In the genomic region with DNA sequence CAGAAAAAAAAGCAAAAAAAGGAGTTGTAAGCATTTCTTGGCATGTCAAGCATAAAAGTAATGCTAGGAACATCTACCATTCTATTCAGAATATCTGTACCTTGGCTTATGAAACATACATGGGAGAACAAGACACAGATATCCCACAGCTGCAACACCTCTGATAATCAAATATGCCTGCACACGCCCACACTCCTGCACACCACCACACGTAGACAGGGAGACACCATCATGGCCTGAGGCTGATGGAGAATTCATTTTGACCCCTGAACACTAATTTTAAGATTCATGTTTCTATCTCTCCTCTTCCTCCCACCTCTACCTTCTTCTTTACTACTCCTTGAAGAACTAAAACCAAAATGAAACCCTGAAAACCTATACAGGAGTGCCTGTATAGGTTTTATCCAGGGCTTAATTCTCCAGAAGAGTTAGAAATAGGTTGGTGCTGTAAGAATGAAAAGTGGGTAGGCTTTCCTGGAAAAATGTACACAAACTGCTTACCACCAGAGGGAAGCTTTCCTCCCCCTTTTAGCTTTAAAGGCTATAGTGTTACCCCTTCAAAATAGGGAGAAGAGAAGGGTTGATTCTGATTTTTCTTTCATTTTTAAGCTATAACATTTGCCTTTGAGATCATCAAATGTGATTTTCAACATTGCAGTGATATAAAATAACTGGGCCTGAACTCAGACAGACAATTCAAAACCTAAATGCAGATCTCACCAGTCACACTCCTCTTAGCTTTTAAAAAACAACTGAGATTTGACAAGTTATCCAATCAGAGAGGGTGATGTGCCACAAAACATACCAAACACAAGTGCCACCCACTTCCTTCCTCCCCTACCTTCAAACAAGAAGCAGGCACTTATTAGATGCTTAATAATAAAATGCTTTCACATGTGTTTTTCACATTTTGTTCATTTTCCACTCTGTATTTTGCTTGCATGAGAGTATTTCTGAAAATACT, we compare ENCODE assay signal across 15 cellular contexts. TPM values are rescaled to one million over a fixed set of nuclear protein-coding genes. Genes with fewer than 3 reads are reported as not detected.
DNase-seq lines count a peak whose midpoint lies in the region; ATAC-seq, FAIRE-seq and TF ChIP-seq lines count a peak whose summit lies in the region.
"Had no signal": no experiment of that assay in that cellular context is flagged by ENCODE, and none has a peak within 500 bp of the region (broad histone marks: within the 10 kb centered on the region; RNA-seq: fewer than 3 reads in every experiment).

No MANE protein-coding gene starts in this region.

- H3K27me3 ChIP-seq in Loucy (ENCODE audit: insufficient read depth, low read length, poor library complexity, severe bottlenecking) (no peaks in the 10 kb centered on the region), K562 (ENCODE audit: control insufficient read depth in 2 of 2, insufficient read depth in 2 of 2, low read length in 2 of 2) (no peaks in the 10 kb centered on the region)
- H3K27me3 ChIP-seq: gastrocnemius medialis had no signal

- H3K27ac Mint-ChIP-seq in activated CD4-positive, alpha-beta T cell treated with anti-CD3 and anti-CD28 coated beads, Interleukin-2, amount 10 ng/mL, durations not matched to agents 24 days and 14 days: peak overlapping the region; percentile 39
- H3K27ac Mint-ChIP-seq in nephron progenitor cell: peak overlapping the region; percentile 22

- in situ Hi-C loops in K562 (cut with MboI): no loop called here

- FAIRE-seq in K562 (lab: Jason Lieb, UNC): peak; percentile 83
- FAIRE-seq: kidney had no signal

- TF ChIP-seq EP300 in K562 (IDR thresholded peaks at IDR 0.05; ENCODE audit: low read length): no peak; the same call in 1 of the 2 replicates

- no peak overlapping the region for H3K4me3 Mint-ChIP-seq in activated CD4-positive, alpha-beta T cell treated with anti-CD3 and anti-CD28 coated beads, Interleukin-2, amount 10 ng/mL, durations not matched to agents 24 days and 14 days
- H3K4me3 Mint-ChIP-seq in nephron progenitor cell: no peak overlapping the region

- peaks cover 36% of the 10 kb centered on the region for H3K4me1 Mint-ChIP-seq in activated CD4-positive, alpha-beta T cell treated with anti-CD3 and anti-CD28 coated beads, Interleukin-2, amount 10 ng/mL, durations not matched to agents 24 days and 14 days
- H3K4me1 Mint-ChIP-seq in nephron progenitor cell: peaks cover 11% of the 10 kb centered on the region

- ATAC-seq in K562: peak; percentile 87
- ATAC-seq: gastrocnemius medialis had no signal

- H3K9me3 ChIP-seq in Loucy (ENCODE audit: insufficient read depth, low read depth, low read length) (no peaks in the 10 kb centered on the region), K562 (replicated peaks; ENCODE audit: control insufficient read depth, insufficient read depth, low read depth, low read length) (no peaks in the 10 kb centered on the region)
- H3K9me3 ChIP-seq: gastrocnemius medialis had no signal

- peak overlapping the region; percentile 27; the same call in 1 of the 3 replicates for H3K27ac ChIP-seq in K562 (ENCODE audit: extremely low read depth, low read depth, low read length)
- H3K27ac ChIP-seq: gastrocnemius medialis, HL-60 had no signal

- no peaks in the 10 kb centered on the region for H3K9me1 ChIP-seq in K562 (ENCODE audit: control insufficient read depth, insufficient read depth, low read length)

- TF ChIP-seq CTCF in Loucy (conservative IDR thresholded peaks at IDR 0.05; ENCODE audit: low read length): 0 out of 2 replicates have a peak, but pooled peaks have one; percentile 19
- TF ChIP-seq CTCF in K562 (IDR thresholded peaks at IDR 0.05 in 2 of 3, conservative IDR thresholded peaks at IDR 0.05 in 1 of 3; ENCODE audit: insufficient read depth in 2 of 3, low read depth in 1 of 3, low read length in 3 of 3): peak in 2 of 3 experiments; percentile 11 to 31; a peak in 2 of 6 replicates
- no peak for TF ChIP-seq CTCF in nephron progenitor cell (IDR thresholded peaks at IDR 0.05)

- TF ChIP-seq POLR2A in K562 (conservative IDR thresholded peaks at IDR 0.05): no peak

- no peak for DNase-seq in activated CD4-positive, alpha-beta T cell treated with anti-CD3 and anti-CD28 coated beads, Interleukin-2, amount 10 ng/mL, durations not matched to agents 24 days and 14 days
- DNase-seq in activated CD4-positive, alpha-beta T cell treated with anti-CD3 and anti-CD28 coated beads, Interleukin-2, amount 50 U/mL, for 4 hours: no peak
- peak in 2 of 4 experiments; percentile 50 to 66 for DNase-seq in K562 (ENCODE audit: extremely low read depth in 1 of 4, low spot score in 3 of 4)
- DNase-seq in nephron progenitor cell: no peak
- DNase-seq in NCI-H526 treated with DMSO at 0.1 percent for 48 hours (lab: John Stamatoyannopoulos, UW): no peak
- DNase-seq in medulla oblongata (ENCODE audit: extremely low spot score): no peak
- no peak for DNase-seq in NCI-H748 (lab: John Stamatoyannopoulos, UW; ENCODE audit: unreplicated experiment)
- DNase-seq: ACHN; gastrocnemius medialis; kidney; NCI-H1092 treated with DMSO at 0.1 percent for 48 hours; NCI-H69; stimulated activated CD4-positive, alpha-beta T cell treated with anti-CD3 and anti-CD28 coated beads, Interleukin-1b, Interleukin-23, amount 100 ng/mL, for 48 hours had no signal

- H3K79me2 ChIP-seq in Loucy (ENCODE audit: insufficient read depth, low read length) (peaks cover 90% of the 10 kb centered on the region), K562 (ENCODE audit: control insufficient read depth, insufficient read depth, low read length) (peaks cover 83% of the 10 kb centered on the region)

- 13% methylated on average over 2 of the region's 2 CpGs for WGBS in K562 (ENCODE audit: insufficient coverage, low coverage, missing lambda C conversion rate)

- H3K27me3 Mint-ChIP-seq in activated CD4-positive, alpha-beta T cell treated with anti-CD3 and anti-CD28 coated beads, Interleukin-2, amount 10 ng/mL, durations not matched to agents 24 days and 14 days: no peaks in the 10 kb centered on the region
- H3K27me3 Mint-ChIP-seq in nephron progenitor cell (ENCODE audit: low read depth, poor library complexity): no peaks in the 10 kb centered on the region

- H3K36me3 Mint-ChIP-seq in activated CD4-positive, alpha-beta T cell treated with anti-CD3 and anti-CD28 coated beads, Interleukin-2, amount 10 ng/mL, durations not matched to agents 24 days and 14 days (ENCODE audit: low read depth): peaks cover 62% of the 10 kb centered on the region
- H3K36me3 Mint-ChIP-seq in nephron progenitor cell (ENCODE audit: low read depth): peaks cover 53% of the 10 kb centered on the region

- H3K9me3 Mint-ChIP-seq in activated CD4-positive, alpha-beta T cell treated with anti-CD3 and anti-CD28 coated beads, Interleukin-2, amount 10 ng/mL, durations not matched to agents 24 days and 14 days: no peaks in the 10 kb centered on the region
- H3K9me3 Mint-ChIP-seq in nephron progenitor cell: no peaks in the 10 kb centered on the region

- H3K4me1 ChIP-seq in Loucy (ENCODE audit: insufficient read depth, low read length, poor library complexity, severe bottlenecking) (peaks cover 22% of the 10 kb centered on the region), K562 (replicated peaks in 1 of 2; ENCODE audit: control insufficient read depth in 2 of 2, insufficient read depth in 2 of 2, low read length in 2 of 2) (peaks cover 0 to 14% of the 10 kb centered on the region in 2 experiments; a peak in 2 of 5 replicates)
- H3K4me1 ChIP-seq: gastrocnemius medialis had no signal

- H3F3A ChIP-seq in Loucy (ENCODE audit: low read depth): 0 out of 2 replicates have a peak, but pooled peaks cover 5% of the 10 kb centered on the region

- H3K36me3 ChIP-seq in Loucy (ENCODE audit: insufficient read depth, low read length) (peaks cover 90% of the 10 kb centered on the region), K562 (ENCODE audit: control insufficient read depth, insufficient read depth, low read length) (peaks cover 92% of the 10 kb centered on the region)
- H3K36me3 ChIP-seq: gastrocnemius medialis had no signal

- H3K4me2 ChIP-seq in Loucy (ENCODE audit: low read depth, low read length, poor library complexity, severe bottlenecking) (peak overlapping the region; percentile 15), K562 (ENCODE audit: insufficient read depth, low read length) (peak overlapping the region; percentile 45)

- no TSS peak for BruUV-seq in K562 (replicated peaks; lab: Mats Ljungman, UMichigan)

- no peaks in the 10 kb centered on the region for H3K9me2 ChIP-seq in Loucy (replicated peaks; ENCODE audit: low read depth, low read length)

- TF ChIP-seq RAD21 in K562 (CRISPR knock-in tag; conservative IDR thresholded peaks at IDR 0.05 in 1 of 2, IDR thresholded peaks at IDR 0.05 in 1 of 2): peak; percentile 34 to 55; a peak in 3 of 4 replicates

- no peak overlapping the region for H3K4me3 ChIP-seq in Loucy (ENCODE audit: low read length, poor library complexity, severe bottlenecking)
- no peak overlapping the region for H3K4me3 ChIP-seq in K562
- H3K4me3 ChIP-seq: gastrocnemius medialis had no signal

- H2AFZ ChIP-seq in Loucy (ENCODE audit: low read length) (no peak overlapping the region), K562 (ENCODE audit: low read depth, low read length) (no peak overlapping the region)

- CTCF ChIA-PET in K562 (lab: Yijun Ruan, JAX; ENCODE audit: low intra/inter-chr PET ratio): interaction anchor here (1.4 kb wide), 1 partner anchor 147 kb away, joined by 3 read pairs; no protein-coding TSS in a partner anchor

- POLR2A ChIA-PET in K562 (lab: Yijun Ruan, JAX): interaction anchor here (0.6 to 2.5 kb wide), 5 partner anchors 10 to 58 kb away, joined by 3 to 10 read pairs (median 3); a partner anchor contains a TSS

- H4K20me1 ChIP-seq in Loucy (ENCODE audit: insufficient read depth, low read length, poor library complexity, severe bottlenecking) (peaks cover 81% of the 10 kb centered on the region), K562 (replicated peaks; ENCODE audit: control insufficient read depth, insufficient read depth, low read length) (no peaks in the 10 kb centered on the region)

- H3K9ac ChIP-seq in Loucy (ENCODE audit: low read depth, low read length, poor library complexity, severe bottlenecking) (no peak overlapping the region), K562 (ENCODE audit: insufficient read depth in 1 of 2, low read depth in 2 of 2, low read length in 2 of 2) (no peak overlapping the region)

- intact Hi-C loops in activated CD4-positive, alpha-beta T cell treated with anti-CD3 and anti-CD28 coated beads, Interleukin-2, amount 10 ng/mL, durations not matched to agents 24 days and 14 days (cut with micrococcal nuclease): no loop called here
- intact Hi-C loops in K562 (cut with micrococcal nuclease): loop anchor here (5.0 kb wide), 1 partner anchor 119 kb away; no protein-coding TSS in a partner anchor

RNA-seq across cellular contexts. Expression of a gene that starts 57.9 kb away (rescaled TPM):
- 122 and 126 TPM in 2 replicates for total RNA-seq in activated CD4-positive, alpha-beta T cell treated with anti-CD3 and anti-CD28 coated beads, Interleukin-2, amount 10 ng/mL, durations not matched to agents 24 days and 14 days
- total RNA-seq in K562 (2011; cell fraction: chromatin; rRNA removed; ENCODE audit: low replicate concordance): 254 and 349 TPM in 2 replicates
- 242 and 277 TPM in 2 replicates for total RNA-seq in K562 (2011; cell fraction: nucleolus; rRNA removed)
- total RNA-seq in K562 (2011; cell fraction: nucleoplasm; rRNA removed): 310 and 344 TPM in 2 replicates
- total RNA-seq in K562 (2014; rRNA removed) (70.6 and 80.6 TPM in 2 replicates), K562 (2014; rRNA removed; fragmentation: Illumina TruSeq; extraction: Trizol) (131 and 151 TPM in 2 replicates), K562 (2015; rRNA removed; fragmentation: Illumina TruSeq; extraction: Trizol) (122 and 132 TPM in 2 replicates), K562 (2021) (134 and 151 TPM in 2 replicates)
- polyA plus RNA-seq in K562 (2011; rRNA removed) (245 TPM in 2 replicates), K562 (2014; fragmentation: Illumina TruSeq; extraction: Trizol) (150 and 172 TPM in 2 replicates), K562 (2014; fragmentation: Nextera tagmentation; extraction: Ambion mirVana) (100 to 1,000 TPM; 124 to 148 TPM), K562 (2014; rRNA removed) (107 and 109 TPM in 2 replicates)
- 106 and 186 TPM in 2 replicates for polyA plus RNA-seq in K562 (2011; cell fraction: cytosol; rRNA removed)
- polyA plus RNA-seq in K562 (2011; cell fraction: nucleus; rRNA removed): 434 and 508 TPM in 2 replicates
- 143 and 177 TPM in 2 replicates for polyA plus RNA-seq in K562 (2012)
- polyA minus RNA-seq in K562 (2011; rRNA and poly(A)+ RNA removed): 294 and 362 TPM in 2 replicates
- 132 and 149 TPM in 2 replicates for polyA minus RNA-seq in K562 (2011; cell fraction: cytosol; rRNA and poly(A)+ RNA removed)
- 163 and 262 TPM in 2 replicates for polyA minus RNA-seq in K562 (2011; cell fraction: nucleus; rRNA and poly(A)+ RNA removed)
